1 cellular context compared by ENCODE assay signal in the genomic region with DNA sequence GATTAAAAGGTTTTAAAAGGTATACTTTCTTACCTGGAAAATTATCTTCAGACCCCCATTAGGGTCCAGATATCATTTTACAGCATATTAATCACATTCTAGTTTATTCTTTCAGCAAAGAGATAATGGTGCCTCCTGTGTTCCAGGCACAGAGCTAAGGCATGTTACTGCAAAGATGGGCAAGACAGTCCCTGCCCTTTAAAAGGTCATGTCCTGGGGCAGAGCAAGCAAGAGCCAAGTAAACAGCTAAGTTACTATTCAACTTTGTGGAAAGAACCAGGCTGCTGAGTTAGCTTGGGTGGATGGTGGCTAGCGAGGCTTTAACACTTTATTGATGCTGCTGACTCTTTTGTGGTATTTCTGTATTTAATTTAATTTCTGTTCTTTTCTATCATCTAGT.
TF ChIP-seq lines count a peak whose summit lies in the region.

No MANE protein-coding gene starts in this region.

TF ChIP-seq in HepG2, 621 proteins besides CTCF, POLR2A, EP300 and RAD21 (continued from another document and continues in another):
- TF ChIP-seq, protein P1, sequence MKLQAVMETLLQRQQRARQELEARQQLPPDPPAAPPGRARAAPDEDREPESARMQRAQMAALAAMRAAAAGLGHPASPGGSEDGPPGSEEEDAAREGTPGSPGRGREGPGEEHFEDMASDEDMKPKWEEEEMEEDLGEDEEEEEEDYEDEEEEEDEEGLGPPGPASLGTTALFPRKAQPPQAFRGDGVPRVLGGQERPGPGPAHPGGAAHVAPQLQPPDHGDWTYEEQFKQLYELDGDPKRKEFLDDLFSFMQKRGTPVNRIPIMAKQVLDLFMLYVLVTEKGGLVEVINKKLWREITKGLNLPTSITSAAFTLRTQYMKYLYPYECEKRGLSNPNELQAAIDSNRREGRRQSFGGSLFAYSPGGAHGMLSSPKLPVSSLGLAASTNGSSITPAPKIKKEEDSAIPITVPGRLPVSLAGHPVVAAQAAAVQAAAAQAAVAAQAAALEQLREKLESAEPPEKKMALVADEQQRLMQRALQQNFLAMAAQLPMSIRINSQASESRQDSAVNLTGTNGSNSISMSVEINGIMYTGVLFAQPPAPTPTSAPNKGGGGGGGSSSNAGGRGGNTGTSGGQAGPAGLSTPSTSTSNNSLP (IDR thresholded peaks at IDR 0.05; ENCODE audit: low read depth, low read length), result no peak
- 0 out of 2 replicates have a peak, but pooled peaks have one; percentile 45 for TF ChIP-seq KMT2A (CRISPR knock-in tag; IDR thresholded peaks at IDR 0.05)
- no peak for TF ChIP-seq GATAD1 (CRISPR knock-in tag; IDR thresholded peaks at IDR 0.05)
- 0 out of 2 replicates have a peak, but pooled peaks have one; percentile 43 for TF ChIP-seq BRD4 (CRISPR knock-in tag; IDR thresholded peaks at IDR 0.05)
- no peak for TF ChIP-seq TBX2 (CRISPR knock-in tag; IDR thresholded peaks at IDR 0.05; ENCODE audit: borderline replicate concordance)
- peak; percentile 67; the same call in 1 of the 2 replicates for TF ChIP-seq SOX5 (CRISPR knock-in tag; IDR thresholded peaks at IDR 0.05; ENCODE audit: borderline replicate concordance)
- TF ChIP-seq ELF4 (CRISPR knock-in tag; IDR thresholded peaks at IDR 0.05; ENCODE audit: borderline replicate concordance), result no peak
- TF ChIP-seq TARDBP (CRISPR knock-in tag; IDR thresholded peaks at IDR 0.05), result 0 out of 2 replicates have a peak, but pooled peaks have one; percentile 36
- TF ChIP-seq ZNF549 (CRISPR knock-in tag; IDR thresholded peaks at IDR 0.05), result no peak
- TF ChIP-seq DNMT3B (CRISPR knock-in tag; conservative IDR thresholded peaks at IDR 0.05), result no peak
- no peak for TF ChIP-seq ZBTB38 (CRISPR knock-in tag; IDR thresholded peaks at IDR 0.05)
- TF ChIP-seq FOXA1 (IDR thresholded peaks at IDR 0.05), result no peak
- TF ChIP-seq FOXA1 (CRISPR knock-in tag; IDR thresholded peaks at IDR 0.05), result peak; percentile 87
- no peak for TF ChIP-seq ISX (CRISPR knock-in tag; conservative IDR thresholded peaks at IDR 0.05)
- TF ChIP-seq, protein P2, sequence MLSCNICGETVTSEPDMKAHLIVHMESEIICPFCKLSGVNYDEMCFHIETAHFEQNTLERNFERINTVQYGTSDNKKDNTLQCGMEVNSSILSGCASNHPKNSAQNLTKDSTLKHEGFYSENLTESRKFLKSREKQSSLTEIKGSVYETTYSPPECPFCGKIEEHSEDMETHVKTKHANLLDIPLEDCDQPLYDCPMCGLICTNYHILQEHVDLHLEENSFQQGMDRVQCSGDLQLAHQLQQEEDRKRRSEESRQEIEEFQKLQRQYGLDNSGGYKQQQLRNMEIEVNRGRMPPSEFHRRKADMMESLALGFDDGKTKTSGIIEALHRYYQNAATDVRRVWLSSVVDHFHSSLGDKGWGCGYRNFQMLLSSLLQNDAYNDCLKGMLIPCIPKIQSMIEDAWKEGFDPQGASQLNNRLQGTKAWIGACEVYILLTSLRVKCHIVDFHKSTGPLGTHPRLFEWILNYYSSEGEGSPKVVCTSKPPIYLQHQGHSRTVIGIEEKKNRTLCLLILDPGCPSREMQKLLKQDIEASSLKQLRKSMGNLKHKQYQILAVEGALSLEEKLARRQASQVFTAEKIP (CRISPR knock-in tag; IDR thresholded peaks at IDR 0.05; ENCODE audit: borderline replicate concordance), result no peak
- 0 out of 2 replicates have a peak, but pooled peaks have one; percentile 28 for TF ChIP-seq ISL2 (CRISPR knock-in tag; IDR thresholded peaks at IDR 0.05)
- TF ChIP-seq DMAP1 (CRISPR knock-in tag; IDR thresholded peaks at IDR 0.05), result peak; percentile 43; the same call in 1 of the 2 replicates
- TF ChIP-seq, protein P3, sequence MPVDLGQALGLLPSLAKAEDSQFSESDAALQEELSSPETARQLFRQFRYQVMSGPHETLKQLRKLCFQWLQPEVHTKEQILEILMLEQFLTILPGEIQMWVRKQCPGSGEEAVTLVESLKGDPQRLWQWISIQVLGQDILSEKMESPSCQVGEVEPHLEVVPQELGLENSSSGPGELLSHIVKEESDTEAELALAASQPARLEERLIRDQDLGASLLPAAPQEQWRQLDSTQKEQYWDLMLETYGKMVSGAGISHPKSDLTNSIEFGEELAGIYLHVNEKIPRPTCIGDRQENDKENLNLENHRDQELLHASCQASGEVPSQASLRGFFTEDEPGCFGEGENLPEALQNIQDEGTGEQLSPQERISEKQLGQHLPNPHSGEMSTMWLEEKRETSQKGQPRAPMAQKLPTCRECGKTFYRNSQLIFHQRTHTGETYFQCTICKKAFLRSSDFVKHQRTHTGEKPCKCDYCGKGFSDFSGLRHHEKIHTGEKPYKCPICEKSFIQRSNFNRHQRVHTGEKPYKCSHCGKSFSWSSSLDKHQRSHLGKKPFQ (CRISPR knock-in tag; IDR thresholded peaks at IDR 0.05; ENCODE audit: insufficient replicate concordance), result no peak
- peak; percentile 88 for TF ChIP-seq NR2F2 (IDR thresholded peaks at IDR 0.05; ENCODE audit: borderline replicate concordance, low read depth)
- TF ChIP-seq SPEN (CRISPR knock-in tag; IDR thresholded peaks at IDR 0.05; ENCODE audit: low read depth), result no peak
- TF ChIP-seq, protein P4, sequence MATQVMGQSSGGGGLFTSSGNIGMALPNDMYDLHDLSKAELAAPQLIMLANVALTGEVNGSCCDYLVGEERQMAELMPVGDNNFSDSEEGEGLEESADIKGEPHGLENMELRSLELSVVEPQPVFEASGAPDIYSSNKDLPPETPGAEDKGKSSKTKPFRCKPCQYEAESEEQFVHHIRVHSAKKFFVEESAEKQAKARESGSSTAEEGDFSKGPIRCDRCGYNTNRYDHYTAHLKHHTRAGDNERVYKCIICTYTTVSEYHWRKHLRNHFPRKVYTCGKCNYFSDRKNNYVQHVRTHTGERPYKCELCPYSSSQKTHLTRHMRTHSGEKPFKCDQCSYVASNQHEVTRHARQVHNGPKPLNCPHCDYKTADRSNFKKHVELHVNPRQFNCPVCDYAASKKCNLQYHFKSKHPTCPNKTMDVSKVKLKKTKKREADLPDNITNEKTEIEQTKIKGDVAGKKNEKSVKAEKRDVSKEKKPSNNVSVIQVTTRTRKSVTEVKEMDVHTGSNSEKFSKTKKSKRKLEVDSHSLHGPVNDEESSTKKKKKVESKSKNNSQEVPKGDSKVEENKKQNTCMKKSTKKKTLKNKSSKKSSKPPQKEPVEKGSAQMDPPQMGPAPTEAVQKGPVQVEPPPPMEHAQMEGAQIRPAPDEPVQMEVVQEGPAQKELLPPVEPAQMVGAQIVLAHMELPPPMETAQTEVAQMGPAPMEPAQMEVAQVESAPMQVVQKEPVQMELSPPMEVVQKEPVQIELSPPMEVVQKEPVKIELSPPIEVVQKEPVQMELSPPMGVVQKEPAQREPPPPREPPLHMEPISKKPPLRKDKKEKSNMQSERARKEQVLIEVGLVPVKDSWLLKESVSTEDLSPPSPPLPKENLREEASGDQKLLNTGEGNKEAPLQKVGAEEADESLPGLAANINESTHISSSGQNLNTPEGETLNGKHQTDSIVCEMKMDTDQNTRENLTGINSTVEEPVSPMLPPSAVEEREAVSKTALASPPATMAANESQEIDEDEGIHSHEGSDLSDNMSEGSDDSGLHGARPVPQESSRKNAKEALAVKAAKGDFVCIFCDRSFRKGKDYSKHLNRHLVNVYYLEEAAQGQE (IDR thresholded peaks at IDR 0.05; ENCODE audit: borderline replicate concordance in 1 of 2, low read depth in 1 of 2, low read length in 2 of 2), result no peak
- TF ChIP-seq, protein P5, sequence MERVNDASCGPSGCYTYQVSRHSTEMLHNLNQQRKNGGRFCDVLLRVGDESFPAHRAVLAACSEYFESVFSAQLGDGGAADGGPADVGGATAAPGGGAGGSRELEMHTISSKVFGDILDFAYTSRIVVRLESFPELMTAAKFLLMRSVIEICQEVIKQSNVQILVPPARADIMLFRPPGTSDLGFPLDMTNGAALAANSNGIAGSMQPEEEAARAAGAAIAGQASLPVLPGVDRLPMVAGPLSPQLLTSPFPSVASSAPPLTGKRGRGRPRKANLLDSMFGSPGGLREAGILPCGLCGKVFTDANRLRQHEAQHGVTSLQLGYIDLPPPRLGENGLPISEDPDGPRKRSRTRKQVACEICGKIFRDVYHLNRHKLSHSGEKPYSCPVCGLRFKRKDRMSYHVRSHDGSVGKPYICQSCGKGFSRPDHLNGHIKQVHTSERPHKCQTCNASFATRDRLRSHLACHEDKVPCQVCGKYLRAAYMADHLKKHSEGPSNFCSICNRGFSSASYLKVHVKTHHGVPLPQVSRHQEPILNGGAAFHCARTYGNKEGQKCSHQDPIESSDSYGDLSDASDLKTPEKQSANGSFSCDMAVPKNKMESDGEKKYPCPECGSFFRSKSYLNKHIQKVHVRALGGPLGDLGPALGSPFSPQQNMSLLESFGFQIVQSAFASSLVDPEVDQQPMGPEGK (CRISPR knock-in tag; IDR thresholded peaks at IDR 0.05), result peak; percentile 33; the same call in 1 of the 2 replicates
- TF ChIP-seq NFIC (IDR thresholded peaks at IDR 0.05; ENCODE audit: low read length), result no peak
- TF ChIP-seq ZBTB42 (CRISPR knock-in tag; IDR thresholded peaks at IDR 0.05), result no peak
- peak; percentile 66; the same call in 1 of the 2 replicates for TF ChIP-seq MIXL1 (CRISPR knock-in tag; IDR thresholded peaks at IDR 0.05)
- TF ChIP-seq ZNF564 (CRISPR knock-in tag; IDR thresholded peaks at IDR 0.05), result peak; percentile 38; the same call in 1 of the 2 replicates
- no peak for TF ChIP-seq ZFX (CRISPR knock-in tag; IDR thresholded peaks at IDR 0.05; ENCODE audit: low read depth)
- TF ChIP-seq, protein P6, sequence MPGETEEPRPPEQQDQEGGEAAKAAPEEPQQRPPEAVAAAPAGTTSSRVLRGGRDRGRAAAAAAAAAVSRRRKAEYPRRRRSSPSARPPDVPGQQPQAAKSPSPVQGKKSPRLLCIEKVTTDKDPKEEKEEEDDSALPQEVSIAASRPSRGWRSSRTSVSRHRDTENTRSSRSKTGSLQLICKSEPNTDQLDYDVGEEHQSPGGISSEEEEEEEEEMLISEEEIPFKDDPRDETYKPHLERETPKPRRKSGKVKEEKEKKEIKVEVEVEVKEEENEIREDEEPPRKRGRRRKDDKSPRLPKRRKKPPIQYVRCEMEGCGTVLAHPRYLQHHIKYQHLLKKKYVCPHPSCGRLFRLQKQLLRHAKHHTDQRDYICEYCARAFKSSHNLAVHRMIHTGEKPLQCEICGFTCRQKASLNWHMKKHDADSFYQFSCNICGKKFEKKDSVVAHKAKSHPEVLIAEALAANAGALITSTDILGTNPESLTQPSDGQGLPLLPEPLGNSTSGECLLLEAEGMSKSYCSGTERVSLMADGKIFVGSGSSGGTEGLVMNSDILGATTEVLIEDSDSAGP (CRISPR knock-in tag; IDR thresholded peaks at IDR 0.05; ENCODE audit: borderline replicate concordance), result peak; percentile 24; the same call in 1 of the 2 replicates
- TF ChIP-seq ZNF292 (CRISPR knock-in tag; IDR thresholded peaks at IDR 0.05; ENCODE audit: borderline replicate concordance, low read depth), result peak; percentile 78; the same call in 1 of the 2 replicates
- peak; percentile 19; the same call in 1 of the 2 replicates for TF ChIP-seq STAG1 (CRISPR knock-in tag; IDR thresholded peaks at IDR 0.05)
- TF ChIP-seq HDAC2 (CRISPR knock-in tag; IDR thresholded peaks at IDR 0.05), result peak; percentile 87
- no peak for TF ChIP-seq PCBP2 (optimal IDR thresholded peaks at IDR 0.05; ENCODE audit: low read depth, low read length, poor library complexity, severe bottlenecking)
- TF ChIP-seq HNF4G (IDR thresholded peaks at IDR 0.05; ENCODE audit: borderline replicate concordance, low read depth, low read length), result no peak
- TF ChIP-seq HNF4G (CRISPR knock-in tag; IDR thresholded peaks at IDR 0.05; ENCODE audit: borderline replicate concordance, low read depth), result no peak
- TF ChIP-seq ZNF431 (CRISPR knock-in tag; IDR thresholded peaks at IDR 0.05; ENCODE audit: borderline replicate concordance, low read depth), result peak; percentile 79; the same call in 1 of the 2 replicates
- TF ChIP-seq ONECUT2 (CRISPR knock-in tag; IDR thresholded peaks at IDR 0.05), result no peak
- no peak for TF ChIP-seq TOPORS (CRISPR knock-in tag; IDR thresholded peaks at IDR 0.05)
- TF ChIP-seq ZNF615 (CRISPR knock-in tag; IDR thresholded peaks at IDR 0.05; ENCODE audit: borderline replicate concordance), result no peak
- no peak for TF ChIP-seq ZKSCAN1 (IDR thresholded peaks at IDR 0.05; ENCODE audit: low read length)
- no peak for TF ChIP-seq ZNF274 (CRISPR knock-in tag; IDR thresholded peaks at IDR 0.05)
- TF ChIP-seq, protein P7, sequence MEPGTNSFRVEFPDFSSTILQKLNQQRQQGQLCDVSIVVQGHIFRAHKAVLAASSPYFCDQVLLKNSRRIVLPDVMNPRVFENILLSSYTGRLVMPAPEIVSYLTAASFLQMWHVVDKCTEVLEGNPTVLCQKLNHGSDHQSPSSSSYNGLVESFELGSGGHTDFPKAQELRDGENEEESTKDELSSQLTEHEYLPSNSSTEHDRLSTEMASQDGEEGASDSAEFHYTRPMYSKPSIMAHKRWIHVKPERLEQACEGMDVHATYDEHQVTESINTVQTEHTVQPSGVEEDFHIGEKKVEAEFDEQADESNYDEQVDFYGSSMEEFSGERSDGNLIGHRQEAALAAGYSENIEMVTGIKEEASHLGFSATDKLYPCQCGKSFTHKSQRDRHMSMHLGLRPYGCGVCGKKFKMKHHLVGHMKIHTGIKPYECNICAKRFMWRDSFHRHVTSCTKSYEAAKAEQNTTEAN (CRISPR knock-in tag; conservative IDR thresholded peaks at IDR 0.05), result no peak
- TF ChIP-seq YEATS2 (CRISPR knock-in tag; IDR thresholded peaks at IDR 0.05; ENCODE audit: borderline replicate concordance), result no peak
